In the genomic region with DNA sequence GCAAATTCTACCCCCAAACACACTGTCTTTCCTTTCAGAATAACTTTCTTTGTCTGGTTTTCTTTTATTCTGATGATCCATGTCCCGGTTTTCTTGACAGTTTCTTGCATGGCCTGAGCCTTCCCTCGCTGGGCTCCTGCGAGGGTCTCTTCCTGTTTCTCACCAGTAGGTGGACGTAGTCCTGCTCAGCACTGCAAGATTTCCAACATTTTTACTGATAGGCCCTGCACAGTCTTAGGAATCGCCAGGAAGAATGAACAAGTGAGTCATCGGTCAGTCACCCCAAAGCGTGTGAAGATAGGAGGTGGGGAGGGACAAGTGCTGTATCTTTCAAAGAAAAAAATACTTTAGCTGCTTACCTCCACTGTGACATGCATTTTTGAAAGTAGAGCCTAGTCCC, we compare ENCODE assay signal across 11 cellular contexts. TPM values are rescaled to one million over a fixed set of nuclear protein-coding genes. Genes with fewer than 3 reads are reported as not detected.
DNase-seq lines count a peak whose midpoint lies in the region; ATAC-seq and TF ChIP-seq lines count a peak whose summit lies in the region.
"Had no signal": no experiment of that assay in that cellular context is flagged by ENCODE, and none has a peak within 500 bp of the region (broad histone marks: within the 10 kb centered on the region; RNA-seq: fewer than 3 reads in every experiment).

No MANE protein-coding gene starts in this region.

- no peak overlapping the region for H2BK12ac ChIP-seq in trophoblast cell (ENCODE audit: low read length)

- CTCF ChIA-PET in PC-9 (lab: Charles Lee), result interaction anchor here (0.5 to 1.1 kb wide), 3 partner anchors 14 to 56 kb away, joined by 3 to 6 read pairs (median 3); no protein-coding TSS in a partner anchor

- H4K8ac ChIP-seq in trophoblast cell (ENCODE audit: low read depth, low read length), result no peak overlapping the region

- H3K27ac ChIP-seq in GM23248 (no peak overlapping the region), PC-9 (no peak overlapping the region), fibroblast of lung (ENCODE audit: insufficient read depth, low read length) (no peak overlapping the region), trophoblast cell (ENCODE audit: low read depth, low read length) (no peak overlapping the region)
- H3K27ac ChIP-seq: gastroesophageal sphincter, neutrophil had no signal

- intact Hi-C loops in PC-9 (cut with micrococcal nuclease; ENCODE audit: unreplicated experiment), result loop anchor here (1.0 kb wide), 2 partner anchors 25 to 57 kb away; no protein-coding TSS in a partner anchor

- H3K4me2 ChIP-seq in GM23248 (ENCODE audit: unreplicated experiment) (peak overlapping the region; percentile 53), PC-9 (no peak overlapping the region), fibroblast of lung (ENCODE audit: extremely low read depth, insufficient read depth, low read length) (no peak overlapping the region), trophoblast cell (ENCODE audit: low read length) (no peak overlapping the region)

- H4K20me1 ChIP-seq in GM23248 (ENCODE audit: insufficient read depth), result no peaks in the 10 kb centered on the region
- H4K20me1 ChIP-seq in PC-9 (ENCODE audit: insufficient read depth), result no peaks in the 10 kb centered on the region
- H4K20me1 ChIP-seq in fibroblast of lung (ENCODE audit: control insufficient read depth, extremely low read depth, insufficient read depth, low read length), result no peaks in the 10 kb centered on the region

- no peak overlapping the region for H3K14ac ChIP-seq in trophoblast cell (ENCODE audit: low read length)

- no peak overlapping the region for H3K4ac ChIP-seq in trophoblast cell (ENCODE audit: low read depth, low read length)

- 4 to 5% methylated on average over 7 of the region's 7 CpGs for WGBS in GM23248 (ENCODE audit: low coverage in 1 of 2, low lambda C conversion rate in 2 of 2, missing lambda C conversion rate in 2 of 2), 2 experiments
- WGBS in trophoblast cell (ENCODE audit: extremely low coverage, insufficient coverage, insufficient read length), result no CpG with 5 or more reads among the region's 7 CpGs

- H3K4me1 ChIP-seq in GM23248 (ENCODE audit: insufficient read depth), result peaks cover 8% of the 10 kb centered on the region
- no peaks in the 10 kb centered on the region for H3K4me1 ChIP-seq in PC-9 (replicated peaks; ENCODE audit: insufficient read depth)
- H3K4me1 ChIP-seq in fibroblast of lung (ENCODE audit: control insufficient read depth, extremely low read depth, insufficient read depth, low read length), result no peaks in the 10 kb centered on the region
- no peaks in the 10 kb centered on the region for H3K4me1 ChIP-seq in trophoblast cell (ENCODE audit: control insufficient read depth in 1 of 2, insufficient read depth in 2 of 2, low read length in 2 of 2)
- H3K4me1 ChIP-seq: gastroesophageal sphincter had no signal

- H2AFZ ChIP-seq in GM23248 (no peak overlapping the region), PC-9 (no peak overlapping the region), fibroblast of lung (ENCODE audit: low read length) (no peak overlapping the region), trophoblast cell (ENCODE audit: insufficient read depth, low read length, poor library complexity) (no peak overlapping the region)

- no peak overlapping the region for H2BK120ac ChIP-seq in trophoblast cell (ENCODE audit: insufficient read depth, low read length, poor library complexity)

- H3K9ac ChIP-seq in GM23248, result no peak overlapping the region
- H3K9ac ChIP-seq in fibroblast of lung (ENCODE audit: insufficient read depth, low read length), result no peak overlapping the region
- no peak overlapping the region for H3K9ac ChIP-seq in trophoblast cell (ENCODE audit: low read length)

- TF ChIP-seq CTCF in PC-9 (conservative IDR thresholded peaks at IDR 0.05) (0 out of 2 replicates have a peak, but pooled peaks have one; percentile 24), fibroblast of lung (conservative IDR thresholded peaks at IDR 0.05 in 1 of 2, IDR thresholded peaks at IDR 0.05 in 1 of 2; ENCODE audit: low read depth in 1 of 2, low read length in 2 of 2) (peak; percentile 22 to 56)

- no peak overlapping the region for H3K18ac ChIP-seq in trophoblast cell (ENCODE audit: low read length)

- TF ChIP-seq POLR2A in GM18505 (IDR thresholded peaks at IDR 0.05; ENCODE audit: borderline replicate concordance, extremely low read depth, insufficient read depth, insufficient read length), result no peak

- BruUV-seq in PC-9 (replicated peaks; lab: Mats Ljungman, UMichigan), result no TSS peak

- H3K23ac ChIP-seq in trophoblast cell (ENCODE audit: low read length), result no peak overlapping the region

- no peaks in the 10 kb centered on the region for H3K79me1 ChIP-seq in trophoblast cell (ENCODE audit: low read length)

- peak; percentile 90 for DNase-seq in GM23248
- peak in 1 of 2 experiments; percentile 65 for DNase-seq in PC-9
- DNase-seq in fibroblast of lung (ENCODE audit: low read depth in 2 of 2), result peak; percentile 17 to 89
- peak; percentile 43 to 82 for DNase-seq in trophoblast cell
- no peak for DNase-seq in NCI-H345 (lab: John Stamatoyannopoulos, UW)
- DNase-seq in activated CD8-positive, alpha-beta memory T cell treated with anti-CD3 and anti-CD28 coated beads, Interleukin-2, amount 50 U/mL, for 4 hours, result no peak
- DNase-seq: activated B cell treated with CpG ODN at 0.5 μM for 24 hours, NCI-H2171 treated with DMSO at 0.1 percent for 48 hours had no signal

- H3K79me2 ChIP-seq in GM23248 (ENCODE audit: insufficient read depth), result no peaks in the 10 kb centered on the region
- H3K79me2 ChIP-seq in PC-9 (ENCODE audit: low read depth), result no peaks in the 10 kb centered on the region
- no peaks in the 10 kb centered on the region for H3K79me2 ChIP-seq in fibroblast of lung (ENCODE audit: control insufficient read depth, insufficient read depth, low read length)
- no peaks in the 10 kb centered on the region for H3K79me2 ChIP-seq in trophoblast cell (ENCODE audit: control insufficient read depth, insufficient read depth, low read length, poor library complexity)

- H3K36me3 ChIP-seq in GM23248 (ENCODE audit: low read depth) (no peaks in the 10 kb centered on the region), PC-9 (ENCODE audit: low read depth) (no peaks in the 10 kb centered on the region), fibroblast of lung (ENCODE audit: control insufficient read depth, insufficient read depth, low read length) (no peaks in the 10 kb centered on the region), trophoblast cell (ENCODE audit: control insufficient read depth in 1 of 2, insufficient read depth in 2 of 2, low read length in 2 of 2) (no peaks in the 10 kb centered on the region)
- H3K36me3 ChIP-seq: gastroesophageal sphincter, neutrophil had no signal

- in situ Hi-C loops in GM23248 (cut with MboI), result loop anchor here (10.0 kb wide), 1 partner anchor 327 kb away; no protein-coding TSS in a partner anchor

- H3F3A ChIP-seq in GM23248 (ENCODE audit: insufficient read depth) (no peaks in the 10 kb centered on the region), PC-9 (ENCODE audit: insufficient read depth, low read depth) (no peaks in the 10 kb centered on the region)

- H2BK5ac ChIP-seq in trophoblast cell (ENCODE audit: low read depth, low read length, poor library complexity), result no peak overlapping the region

- H4K91ac ChIP-seq in trophoblast cell (ENCODE audit: low read depth, low read length), result no peak overlapping the region

- H3K27me3 ChIP-seq in GM23248 (replicated peaks; ENCODE audit: insufficient read depth), result peaks cover 9% of the 10 kb centered on the region; the same call in 1 of the 2 replicates
- no peaks in the 10 kb centered on the region for H3K27me3 ChIP-seq in PC-9 (ENCODE audit: insufficient read depth, low read depth)
- H3K27me3 ChIP-seq in fibroblast of lung (ENCODE audit: control insufficient read depth, insufficient read depth, low read length), result peaks cover 9% of the 10 kb centered on the region
- no peaks in the 10 kb centered on the region for H3K27me3 ChIP-seq in trophoblast cell (ENCODE audit: insufficient read depth, low read length)
- H3K27me3 ChIP-seq: neutrophil had no signal

- POLR2A ChIA-PET in PC-9 (lab: Charles Lee; ENCODE audit: unreplicated experiment), result interaction anchor here (0.6 kb wide), 1 partner anchor 56 kb away, joined by 3 read pairs; no protein-coding TSS in a partner anchor

- H3K9me2 ChIP-seq in GM23248 (ENCODE audit: insufficient read depth), result no peaks in the 10 kb centered on the region
- no peaks in the 10 kb centered on the region for H3K9me2 ChIP-seq in PC-9 (ENCODE audit: insufficient read depth)

- H2AK5ac ChIP-seq in trophoblast cell (ENCODE audit: low read length), result no peak overlapping the region

- no peak for ATAC-seq in GM18505 (IDR thresholded peaks at IDR 0.05; ENCODE audit: unreplicated experiment)
- ATAC-seq: gastroesophageal sphincter had no signal

- H3K4me3 ChIP-seq in GM23248, result no peak overlapping the region
- H3K4me3 ChIP-seq in PC-9, result no peak overlapping the region
- no peak overlapping the region for H3K4me3 ChIP-seq in fibroblast of lung (replicated peaks in 1 of 4; ENCODE audit: control extremely low read depth in 1 of 4, insufficient read depth in 1 of 4, low read depth in 3 of 4, low read length in 4 of 4)
- H3K4me3 ChIP-seq in trophoblast cell (ENCODE audit: low read depth, low read length), result no peak overlapping the region
- H3K4me3 ChIP-seq: gastroesophageal sphincter had no signal

- H4K12ac ChIP-seq in trophoblast cell (ENCODE audit: low read depth, low read length), result no peak overlapping the region

- H3K9me3 ChIP-seq in GM23248 (ENCODE audit: low read depth) (no peaks in the 10 kb centered on the region), PC-9 (ENCODE audit: insufficient read depth, low read depth) (no peaks in the 10 kb centered on the region), fibroblast of lung (ENCODE audit: control insufficient read depth, insufficient read depth, low read depth, low read length) (no peaks in the 10 kb centered on the region), trophoblast cell (ENCODE audit: insufficient read depth, low read depth, low read length) (no peaks in the 10 kb centered on the region)
- H3K9me3 ChIP-seq: gastroesophageal sphincter, neutrophil had no signal

RNA-seq across cellular contexts. Expression of gene KIRREL3, which starts 16.9 kb away (rescaled TPM):
- total RNA-seq in GM23248 (2014; rRNA removed; shearing (Covaris generic)), result 31.1 and 35.6 TPM in 2 replicates
- polyA plus RNA-seq in GM23248 (2016; fragmentation: Nextera tagmentation; extraction: Ambion mirVana) (16.1 and 17.5 TPM in 2 replicates), fibroblast of lung (1.8 and 6.1 TPM in 2 replicates)
- total RNA-seq in PC-9 (2021) (1.9 and 2.2 TPM in 2 replicates), fibroblast of lung (0.26 and 2.8 TPM in 2 replicates)
- 5.2 and 11.3 TPM in 2 replicates for polyA plus RNA-seq in fibroblast of lung (2012)
- polyA minus RNA-seq in fibroblast of lung (ENCODE audit: low replicate concordance), result 8.4 and 14.2 TPM in 2 replicates
- polyA plus RNA-seq in trophoblast cell (2013), result 0.04 TPM in 1 of 2 replicates, not detected in the other
- total RNA-seq: activated B cell treated with CpG ODN at 0.5 μM for 24 hours had no signal

Comparison
In these comparisons a context has a peak if more than half of its experiments do, and no peak if none do; other contexts are left out.
1. DNase-seq: peak in GM23248 (single experiment), fibroblast of lung (2 of 2) and trophoblast cell (2 of 2); none in NCI-H345 (single experiment) and activated CD8-positive, alpha-beta memory T cell treated with anti-CD3 and anti-CD28 coated beads, Interleukin-2, amount 50 U/mL, for 4 hours (single experiment).